1 cellular context compared by ENCODE assay signal in the genomic region with DNA sequence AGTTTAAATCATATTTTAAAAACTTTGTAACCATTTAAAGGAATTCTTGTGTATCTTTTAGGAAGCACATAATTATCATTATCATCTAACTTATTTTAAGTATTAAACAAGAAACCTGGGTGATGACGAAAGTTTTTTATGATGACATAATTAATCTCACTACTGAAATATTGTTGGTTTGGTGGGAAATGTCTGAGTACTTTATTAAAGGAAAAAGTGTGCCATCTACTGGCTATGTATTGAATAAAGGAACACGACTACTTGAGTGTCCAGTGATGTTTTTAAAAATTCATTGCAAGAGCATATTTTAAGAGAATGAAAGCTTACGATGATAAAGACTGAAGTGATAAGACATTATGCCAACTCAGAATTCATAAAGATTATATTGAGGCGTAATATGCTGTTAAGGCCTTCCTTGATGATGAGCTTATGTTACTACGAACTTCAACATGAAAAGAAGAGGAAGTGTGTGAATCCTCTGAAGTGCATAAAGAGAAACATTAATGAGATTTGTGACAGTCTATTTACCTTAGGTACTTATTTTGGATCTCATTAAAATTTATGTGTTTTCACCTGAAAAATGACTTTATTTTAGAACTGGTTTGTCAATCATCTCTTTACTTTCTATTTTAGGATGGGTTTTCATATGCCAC.
TF ChIP-seq lines count a peak whose summit lies in the region.

No MANE protein-coding gene starts in this region.

TF ChIP-seq in K562, 482 proteins besides CTCF, POLR2A, EP300 and RAD21 (continued from another document):
- TF ChIP-seq MNT (conservative IDR thresholded peaks at IDR 0.05) (0 out of 4 replicates have a peak, but pooled peaks of 1 of the 2 experiments have one; percentile 8), TCF15 (CRISPR knock-in tag; IDR thresholded peaks at IDR 0.05) (no peak), ATF1 (CRISPR knock-in tag; IDR thresholded peaks at IDR 0.05) (no peak), ATF1 (tag; IDR thresholded peaks at IDR 0.05) (peak; percentile 64), HDAC3 (IDR thresholded peaks at IDR 0.05; ENCODE audit: borderline replicate concordance, partially characterized antibody) (peak; percentile 32), MAFG (tag; conservative IDR thresholded peaks at IDR 0.05) (0 out of 2 replicates have a peak, but pooled peaks have one; percentile 7), GTF2A2 (tag; IDR thresholded peaks at IDR 0.05) (no peak), POLR2H (tag; IDR thresholded peaks at IDR 0.05; ENCODE audit: low read depth) (peak; percentile 19; the same call in 1 of the 2 replicates), ATF7 (IDR thresholded peaks at IDR 0.05) (peak; percentile 69; the same call in 1 of the 2 replicates), ZNF695 (CRISPR knock-in tag; IDR thresholded peaks at IDR 0.05) (no peak), CREB1 (IDR thresholded peaks at IDR 0.05) (peak; percentile 27; the same call in 1 of the 2 replicates), CREB1 (CRISPR knock-in tag; IDR thresholded peaks at IDR 0.05) (no peak), ATF3 (IDR thresholded peaks at IDR 0.05) (peak; percentile 96), ATF3 (CRISPR knock-in tag; conservative IDR thresholded peaks at IDR 0.05) (no peak), EP400 (IDR thresholded peaks at IDR 0.05) (peak; percentile 31; the same call in 1 of the 2 replicates), MEIS2 (IDR thresholded peaks at IDR 0.05; ENCODE audit: partially characterized antibody) (peak; percentile 39), SMC3 (conservative IDR thresholded peaks at IDR 0.05; ENCODE audit: insufficient read depth, low read depth, low read length) (peak; percentile 40; the same call in 1 of the 2 replicates), TRIM24 (IDR thresholded peaks at IDR 0.05) (peak in 1 of 2 experiments; percentile 65; a peak in 1 of 4 replicates), ADNP (tag; IDR thresholded peaks at IDR 0.05) (no peak), CEBPB (tag; IDR thresholded peaks at IDR 0.05) (peak; percentile 74), MBD1 (CRISPR knock-in tag; IDR thresholded peaks at IDR 0.05) (no peak)
- TF ChIP-seq, protein P1, sequence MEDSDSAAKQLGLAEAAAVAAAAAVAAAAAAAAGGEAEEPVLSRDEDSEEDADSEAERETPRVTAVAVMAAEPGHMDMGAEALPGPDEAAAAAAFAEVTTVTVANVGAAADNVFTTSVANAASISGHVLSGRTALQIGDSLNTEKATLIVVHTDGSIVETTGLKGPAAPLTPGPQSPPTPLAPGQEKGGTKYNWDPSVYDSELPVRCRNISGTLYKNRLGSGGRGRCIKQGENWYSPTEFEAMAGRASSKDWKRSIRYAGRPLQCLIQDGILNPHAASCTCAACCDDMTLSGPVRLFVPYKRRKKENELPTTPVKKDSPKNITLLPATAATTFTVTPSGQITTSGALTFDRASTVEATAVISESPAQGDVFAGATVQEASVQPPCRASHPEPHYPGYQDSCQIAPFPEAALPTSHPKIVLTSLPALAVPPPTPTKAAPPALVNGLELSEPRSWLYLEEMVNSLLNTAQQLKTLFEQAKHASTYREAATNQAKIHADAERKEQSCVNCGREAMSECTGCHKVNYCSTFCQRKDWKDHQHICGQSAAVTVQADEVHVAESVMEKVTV (CRISPR knock-in tag; IDR thresholded peaks at IDR 0.05): peak; percentile 72
- TF ChIP-seq, protein P2, sequence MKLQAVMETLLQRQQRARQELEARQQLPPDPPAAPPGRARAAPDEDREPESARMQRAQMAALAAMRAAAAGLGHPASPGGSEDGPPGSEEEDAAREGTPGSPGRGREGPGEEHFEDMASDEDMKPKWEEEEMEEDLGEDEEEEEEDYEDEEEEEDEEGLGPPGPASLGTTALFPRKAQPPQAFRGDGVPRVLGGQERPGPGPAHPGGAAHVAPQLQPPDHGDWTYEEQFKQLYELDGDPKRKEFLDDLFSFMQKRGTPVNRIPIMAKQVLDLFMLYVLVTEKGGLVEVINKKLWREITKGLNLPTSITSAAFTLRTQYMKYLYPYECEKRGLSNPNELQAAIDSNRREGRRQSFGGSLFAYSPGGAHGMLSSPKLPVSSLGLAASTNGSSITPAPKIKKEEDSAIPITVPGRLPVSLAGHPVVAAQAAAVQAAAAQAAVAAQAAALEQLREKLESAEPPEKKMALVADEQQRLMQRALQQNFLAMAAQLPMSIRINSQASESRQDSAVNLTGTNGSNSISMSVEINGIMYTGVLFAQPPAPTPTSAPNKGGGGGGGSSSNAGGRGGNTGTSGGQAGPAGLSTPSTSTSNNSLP (IDR thresholded peaks at IDR 0.05; ENCODE audit: borderline replicate concordance, low read depth, low read length): peak; percentile 83; the same call in 1 of the 2 replicates
- TF ChIP-seq, protein P3, sequence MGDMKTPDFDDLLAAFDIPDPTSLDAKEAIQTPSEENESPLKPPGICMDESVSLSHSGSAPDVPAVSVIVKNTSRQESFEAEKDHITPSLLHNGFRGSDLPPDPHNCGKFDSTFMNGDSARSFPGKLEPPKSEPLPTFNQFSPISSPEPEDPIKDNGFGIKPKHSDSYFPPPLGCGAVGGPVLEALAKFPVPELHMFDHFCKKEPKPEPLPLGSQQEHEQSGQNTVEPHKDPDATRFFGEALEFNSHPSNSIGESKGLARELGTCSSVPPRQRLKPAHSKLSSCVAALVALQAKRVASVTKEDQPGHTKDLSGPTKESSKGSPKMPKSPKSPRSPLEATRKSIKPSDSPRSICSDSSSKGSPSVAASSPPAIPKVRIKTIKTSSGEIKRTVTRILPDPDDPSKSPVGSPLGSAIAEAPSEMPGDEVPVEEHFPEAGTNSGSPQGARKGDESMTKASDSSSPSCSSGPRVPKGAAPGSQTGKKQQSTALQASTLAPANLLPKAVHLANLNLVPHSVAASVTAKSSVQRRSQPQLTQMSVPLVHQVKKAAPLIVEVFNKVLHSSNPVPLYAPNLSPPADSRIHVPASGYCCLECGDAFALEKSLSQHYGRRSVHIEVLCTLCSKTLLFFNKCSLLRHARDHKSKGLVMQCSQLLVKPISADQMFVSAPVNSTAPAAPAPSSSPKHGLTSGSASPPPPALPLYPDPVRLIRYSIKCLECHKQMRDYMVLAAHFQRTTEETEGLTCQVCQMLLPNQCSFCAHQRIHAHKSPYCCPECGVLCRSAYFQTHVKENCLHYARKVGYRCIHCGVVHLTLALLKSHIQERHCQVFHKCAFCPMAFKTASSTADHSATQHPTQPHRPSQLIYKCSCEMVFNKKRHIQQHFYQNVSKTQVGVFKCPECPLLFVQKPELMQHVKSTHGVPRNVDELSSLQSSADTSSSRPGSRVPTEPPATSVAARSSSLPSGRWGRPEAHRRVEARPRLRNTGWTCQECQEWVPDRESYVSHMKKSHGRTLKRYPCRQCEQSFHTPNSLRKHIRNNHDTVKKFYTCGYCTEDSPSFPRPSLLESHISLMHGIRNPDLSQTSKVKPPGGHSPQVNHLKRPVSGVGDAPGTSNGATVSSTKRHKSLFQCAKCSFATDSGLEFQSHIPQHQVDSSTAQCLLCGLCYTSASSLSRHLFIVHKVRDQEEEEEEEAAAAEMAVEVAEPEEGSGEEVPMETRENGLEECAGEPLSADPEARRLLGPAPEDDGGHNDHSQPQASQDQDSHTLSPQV (IDR thresholded peaks at IDR 0.05): 0 out of 2 replicates have a peak, but pooled peaks have one; percentile 41
